In genomic region chr12:54417712-54418440, GRCh38 we compare ENCODE assay signal across 8 cellular contexts. TPM values are rescaled to one million over a fixed set of nuclear protein-coding genes. Genes with fewer than 3 reads are reported as not detected.
DNase-seq lines count a peak whose midpoint lies in the region; ATAC-seq and TF ChIP-seq lines count a peak whose summit lies in the region.

No MANE protein-coding gene starts in this region.

- H3K4me3 ChIP-seq in breast epithelium (peak overlapping the region; percentile 80 to 99 (median 87)), mesenchymal stem cell (ENCODE audit: insufficient read depth in 1 of 2, low read depth in 1 of 2, low read length in 2 of 2) (peak overlapping the region; percentile 96), upper lobe of right lung (peak overlapping the region; percentile 83)

- no peak overlapping the region for H2AK5ac ChIP-seq in mesenchymal stem cell (ENCODE audit: low read length, severe bottlenecking)

- H2BK120ac ChIP-seq in mesenchymal stem cell (ENCODE audit: low read depth, low read length) = peak overlapping the region; percentile 95

- H3K36me3 ChIP-seq in breast epithelium (no peaks in the 10 kb centered on the region), mesenchymal stem cell (ENCODE audit: control insufficient read depth in 1 of 2, insufficient read depth in 2 of 2, low read depth in 1 of 2, low read length in 2 of 2) (peaks cover 4 to 9% of the 10 kb centered on the region in 2 experiments), upper lobe of right lung (no peaks in the 10 kb centered on the region)

- no peaks in the 10 kb centered on the region for H3K27me3 ChIP-seq in breast epithelium
- H3K27me3 ChIP-seq in mesenchymal stem cell (ENCODE audit: control insufficient read depth in 1 of 2, insufficient read depth in 1 of 2, low read length in 2 of 2) = no peaks in the 10 kb centered on the region
- H3K27me3 ChIP-seq in upper lobe of right lung = no peaks in the 10 kb centered on the region

- no peaks in the 10 kb centered on the region for H3K9me3 ChIP-seq in breast epithelium
- no peaks in the 10 kb centered on the region for H3K9me3 ChIP-seq in mesenchymal stem cell (ENCODE audit: control insufficient read depth, low read length)
- no peaks in the 10 kb centered on the region for H3K9me3 ChIP-seq in upper lobe of right lung

- no peak for TF ChIP-seq CTCF in breast epithelium (IDR thresholded peaks at IDR 0.05)
- no peak for TF ChIP-seq CTCF in upper lobe of right lung (IDR thresholded peaks at IDR 0.05)

- intact Hi-C loops in breast epithelium (cut with DNase I; ENCODE audit: low total_unique reads) (no loop called here), upper lobe of right lung (cut with DNase I) (no loop called here)

- peak overlapping the region in 1 of 2 experiments; percentile 43 for H2BK12ac ChIP-seq in mesenchymal stem cell (ENCODE audit: low read length in 2 of 2)

- H2BK15ac ChIP-seq in mesenchymal stem cell (ENCODE audit: low read depth, poor library complexity, severe bottlenecking) = peak overlapping the region; percentile 94

- peak overlapping the region in 1 of 2 experiments; percentile 89 for H3K14ac ChIP-seq in mesenchymal stem cell (ENCODE audit: low read length in 2 of 2)

- H3K9ac ChIP-seq in mesenchymal stem cell (ENCODE audit: low read length) = peak overlapping the region; percentile 97

- no peak overlapping the region for H2BK5ac ChIP-seq in mesenchymal stem cell (ENCODE audit: low read depth, low read length, poor library complexity, severe bottlenecking)

- peak overlapping the region; percentile 92 to 98 for H3K18ac ChIP-seq in mesenchymal stem cell (ENCODE audit: low read depth in 1 of 2, low read length in 2 of 2)

- no peak overlapping the region for H4K91ac ChIP-seq in mesenchymal stem cell (ENCODE audit: low read length)

- H3K23ac ChIP-seq in mesenchymal stem cell (ENCODE audit: low read length in 2 of 2) = peak overlapping the region in 1 of 2 experiments; percentile 17

- DNase-seq in stimulated activated naive CD4-positive, alpha-beta T cell (lab: John Stamatoyannopoulos, UW) = peak in 4 of 6 experiments; percentile 22 to 37 (median 26)
- DNase-seq in stimulated activated naive CD4-positive, alpha-beta T cell treated with Interleukin-2 at 50 U/mL for 16 hours (lab: John Stamatoyannopoulos, UW) = no peak
- DNase-seq in breast epithelium (ENCODE audit: low spot score in 2 of 2) (no peak), mesenchymal stem cell (peak; percentile 40), upper lobe of right lung (no peak), NCI-H345 treated with DMSO at 0.1 percent for 48 hours (lab: John Stamatoyannopoulos, UW; ENCODE audit: unreplicated experiment) (no peak), NCI-H2171 (lab: John Stamatoyannopoulos, UW) (no peak)

- WGBS in mesenchymal stem cell = 2% methylated on average over 9 of the region's 25 CpGs

- peak overlapping the region; percentile 48 for H2AFZ ChIP-seq in mesenchymal stem cell (ENCODE audit: low read depth, low read length)

- H4K8ac ChIP-seq in mesenchymal stem cell (ENCODE audit: low read length) = peak overlapping the region; percentile 88

- H3K4me2 ChIP-seq in mesenchymal stem cell (ENCODE audit: low read length, poor library complexity, severe bottlenecking) = peak overlapping the region; percentile 95

- peak overlapping the region; percentile 89 to 90 for H3K27ac ChIP-seq in breast epithelium
- H3K27ac ChIP-seq in mesenchymal stem cell (ENCODE audit: low read length, poor library complexity, severe bottlenecking) = no peak overlapping the region
- H3K27ac ChIP-seq in upper lobe of right lung = peak overlapping the region; percentile 86

- peaks cover 0 to 1% of the 10 kb centered on the region in 2 donors for H3K4me1 ChIP-seq in breast epithelium
- peaks cover 30% of the 10 kb centered on the region for H3K4me1 ChIP-seq in mesenchymal stem cell (ENCODE audit: control insufficient read depth, insufficient read depth, low read depth, low read length)
- peaks cover 47% of the 10 kb centered on the region for H3K4me1 ChIP-seq in upper lobe of right lung

- peak; percentile 20 for ATAC-seq in upper lobe of right lung
- no peak for ATAC-seq in HG03442 (IDR thresholded peaks at IDR 0.05; ENCODE audit: unreplicated experiment)

- TF ChIP-seq POLR2A in breast epithelium (IDR thresholded peaks at IDR 0.05) = no peak

- peak overlapping the region in 1 of 2 experiments; percentile 93 for H3K4ac ChIP-seq in mesenchymal stem cell (ENCODE audit: low read depth in 1 of 2, low read length in 2 of 2)

- peaks cover 10% of the 10 kb centered on the region for H3K79me1 ChIP-seq in mesenchymal stem cell (replicated peaks; ENCODE audit: low read length, poor library complexity, severe bottlenecking)

RNA-seq across cellular contexts. Expression of gene ITGA5, which starts 1.2 kb away (rescaled TPM):
- total RNA-seq in breast epithelium = 100 to 1,000 TPM in 1 of 3 donors, 10 to 100 TPM in 2; 30.4 to 135 (median 81.9) TPM
- polyA plus RNA-seq in mesenchymal stem cell (2013, experiment 1 of 2) = 248 TPM
- 244 TPM for polyA plus RNA-seq in mesenchymal stem cell (2013, experiment 2 of 2)
- 102 TPM for total RNA-seq in upper lobe of right lung

RNA-seq across cellular contexts. Expression of gene ZNF385A, which starts 33.3 kb away (rescaled TPM):
- 10 to 100 TPM in 2 of 3 donors, 1 to 10 TPM in 1; 8.9 to 18.4 (median 10.5) TPM for total RNA-seq in breast epithelium
- 16.2 TPM for polyA plus RNA-seq in mesenchymal stem cell (2013, experiment 1 of 2)
- polyA plus RNA-seq in mesenchymal stem cell (2013, experiment 2 of 2) = 17.1 TPM
- 26.6 TPM for total RNA-seq in upper lobe of right lung

RNA-seq across cellular contexts. Expression of gene GPR84, which starts 53.6 kb away (rescaled TPM):
- total RNA-seq in breast epithelium (under 1 TPM in 1 of 3 donors, not detected in 2; 0.44 TPM), upper lobe of right lung (0.96 TPM)
- not detected for polyA plus RNA-seq in mesenchymal stem cell (2013, experiment 1 of 2)
- not detected for polyA plus RNA-seq in mesenchymal stem cell (2013, experiment 2 of 2)

RNA-seq across cellular contexts. Expression of gene GTSF1, which starts 55.5 kb away (rescaled TPM):
- total RNA-seq in breast epithelium = 1 to 10 TPM in 1 of 3 donors, under 1 TPM in 1, not detected in 1; 0.96 to 1.3 TPM
- not detected for polyA plus RNA-seq in mesenchymal stem cell (2013, experiment 1 of 2)
- not detected for polyA plus RNA-seq in mesenchymal stem cell (2013, experiment 2 of 2)
- 2.1 TPM for total RNA-seq in upper lobe of right lung

Comparison
In these comparisons a context has a peak if more than half of its experiments do, and no peak if none do; other contexts are left out.
1. DNase-seq: peak in stimulated activated naive CD4-positive, alpha-beta T cell (4 of 6) and mesenchymal stem cell (single experiment); none in stimulated activated naive CD4-positive, alpha-beta T cell treated with Interleukin-2 at 50 U/mL for 16 hours (single experiment), breast epithelium (0 of 2), upper lobe of right lung (single experiment), NCI-H345 treated with DMSO at 0.1 percent for 48 hours (single experiment) and NCI-H2171 (single experiment).
2. Peak in every context shown above with its lines, with median percentiles within 50 percentile points of each other: H3K4me3 ChIP-seq.